ENCODE assay signal across 22 cellular contexts in the genomic region with DNA sequence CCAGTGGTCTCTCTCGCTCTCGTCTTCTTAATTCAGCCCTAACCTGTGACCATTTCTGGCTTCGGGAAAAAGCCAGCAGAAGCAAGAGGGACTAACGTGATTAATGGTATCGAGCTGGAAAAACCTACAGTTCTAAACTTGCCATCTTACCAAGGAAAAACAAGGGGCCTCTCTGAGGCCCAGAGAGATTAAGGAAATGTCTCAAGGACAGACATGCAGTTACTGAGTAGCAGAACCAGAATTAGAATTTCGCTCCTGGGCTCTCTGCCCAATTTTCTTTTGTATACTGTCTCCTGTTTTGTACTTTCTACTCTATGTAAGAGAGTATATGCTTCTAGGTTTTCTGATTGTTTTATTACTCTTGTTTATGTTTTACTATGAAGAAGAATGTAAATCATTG.
DNase-seq lines count a peak whose midpoint lies in the region; ATAC-seq and TF ChIP-seq lines count a peak whose summit lies in the region.
"Had no signal": no experiment of that assay in that cellular context is flagged by ENCODE, and none has a peak within 500 bp of the region (broad histone marks: within the 10 kb centered on the region; RNA-seq: fewer than 3 reads in every experiment).

No MANE protein-coding gene starts in this region.

- H3K27ac ChIP-seq in C4-2B (peak overlapping the region; percentile 83), ascending aorta (peak overlapping the region; percentile 60 to 69), stomach smooth muscle (ENCODE audit: low read length) (peak overlapping the region; percentile 80), coronary artery (peak overlapping the region in 1 of 2 donors; percentile 66)
- H3K27ac ChIP-seq: A549, GM23248, neutrophil, psoas muscle had no signal

- no peak for ATAC-seq in GM21526 (IDR thresholded peaks at IDR 0.05; ENCODE audit: low FRiP score, unreplicated experiment)
- ATAC-seq: A549, psoas muscle had no signal

- no peak for DNase-seq in ascending aorta (ENCODE audit: low spot score in 2 of 2)
- DNase-seq in iris pigment epithelial cell (ENCODE audit: low read depth): peak; percentile 31
- DNase-seq in posterior cingulate gyrus: no peak
- no peak for DNase-seq in coronary artery (ENCODE audit: low spot score)
- DNase-seq in hypothalamus (lab: John Stamatoyannopoulos, UW): no peak
- DNase-seq: activated B cell treated with CpG ODN at 0.5 μM for 24 hours; activated CD4-positive, alpha-beta T cell treated with anti-CD3 and anti-CD28 coated beads, Interleukin-2, amount 50 U/mL, for 4 hours; cerebellar nuclear complex; DMS53; erythroblast; GM23248; kidney; NCI-H1417; NCI-H2081 treated with DMSO at 0.1 percent for 48 hours; NCI-H446; psoas muscle had no signal

- H3K9ac ChIP-seq in stomach smooth muscle (ENCODE audit: low read length in 2 of 2): peak overlapping the region in 1 of 2 donors; percentile 17
- H3K9ac ChIP-seq: GM23248 had no signal

- intact Hi-C loops in ascending aorta (cut with DNase I) (no loop called here), posterior cingulate gyrus (cut with DNase I) (no loop called here)

- H3K27me3 ChIP-seq in ascending aorta (no peaks in the 10 kb centered on the region), stomach smooth muscle (ENCODE audit: control insufficient read depth in 1 of 2, insufficient read depth in 2 of 2, low read length in 2 of 2) (no peaks in the 10 kb centered on the region)
- H3K27me3 ChIP-seq: neutrophil had no signal

- TF ChIP-seq CTCF in C4-2B (conservative IDR thresholded peaks at IDR 0.05): no peak
- no peak for TF ChIP-seq CTCF in ascending aorta (IDR thresholded peaks at IDR 0.05)
- no peak for TF ChIP-seq CTCF in coronary artery (IDR thresholded peaks at IDR 0.05)

- H3K36me3 ChIP-seq in ascending aorta: peaks cover 11 to 19% of the 10 kb centered on the region in 2 donors
- peaks cover 0 to 3% of the 10 kb centered on the region in 2 donors for H3K36me3 ChIP-seq in stomach smooth muscle (ENCODE audit: control insufficient read depth in 2 of 2, insufficient read depth in 2 of 2, low read length in 2 of 2)

- H3K4me1 ChIP-seq in ascending aorta: peaks cover 12 to 19% of the 10 kb centered on the region in 2 donors
- H3K4me1 ChIP-seq in stomach smooth muscle (ENCODE audit: control insufficient read depth, insufficient read depth, low read length): peaks cover 33% of the 10 kb centered on the region
- H3K4me1 ChIP-seq: A549 had no signal

- H3K9me3 ChIP-seq in ascending aorta: no peaks in the 10 kb centered on the region
- no peaks in the 10 kb centered on the region for H3K9me3 ChIP-seq in stomach smooth muscle (ENCODE audit: control insufficient read depth in 2 of 2, low read length in 2 of 2)
- H3K9me3 ChIP-seq: A549, neutrophil, psoas muscle had no signal

- H3K4me3 ChIP-seq in ascending aorta (no peak overlapping the region), stomach smooth muscle (ENCODE audit: low read length in 2 of 2) (peak overlapping the region in 1 of 2 donors; percentile 35), coronary artery (no peak overlapping the region)
- H3K4me3 ChIP-seq: A549, GM23248, psoas muscle, skin epidermis had no signal
